In genomic region chr17:7214300-7215135, GRCh38 we compare ENCODE assay signal across 8 cellular contexts. TPM values are rescaled to one million over a fixed set of nuclear protein-coding genes. Genes with fewer than 3 reads are reported as not detected.
DNase-seq lines count a peak whose midpoint lies in the region; ATAC-seq, FAIRE-seq and TF ChIP-seq lines count a peak whose summit lies in the region.

No MANE protein-coding gene starts in this region.

- H3K9me3 ChIP-seq in IMR-90 (ENCODE audit: control insufficient read depth, insufficient read depth, low read length) (no peaks in the 10 kb centered on the region), OCI-LY1 (ENCODE audit: low read length) (no peaks in the 10 kb centered on the region), endothelial cell of umbilical vein (replicated peaks; ENCODE audit: control insufficient read depth, insufficient read depth, low read length) (no peaks in the 10 kb centered on the region)

- peak overlapping the region; percentile 69; the same call in 1 of the 2 replicates for H2AK5ac ChIP-seq in IMR-90 (ENCODE audit: low read depth, low read length)

- H4K8ac ChIP-seq in IMR-90 (ENCODE audit: low read depth in 2 of 2, low read length in 2 of 2), result no peak overlapping the region; a peak in 1 of 4 replicates

- H4K91ac ChIP-seq in IMR-90 (ENCODE audit: insufficient read depth, low read depth, low read length), result no peak overlapping the region

- peaks cover 4 to 79% of the 10 kb centered on the region in 2 experiments; a peak in 3 of 4 replicates for H3K79me1 ChIP-seq in IMR-90 (ENCODE audit: low read depth in 1 of 2, low read length in 2 of 2)

- no peak; the same call in 1 of the 2 replicates for TF ChIP-seq POLR2A in IMR-90 (IDR thresholded peaks at IDR 0.05; ENCODE audit: low read depth, low read length)
- TF ChIP-seq POLR2A in endothelial cell of umbilical vein (IDR thresholded peaks at IDR 0.05; ENCODE audit: low read depth, low read length), result no peak

- H3K23ac ChIP-seq in IMR-90 (ENCODE audit: low read depth, low read length), result peak overlapping the region; percentile 8; the same call in 1 of the 2 replicates

- H3K4me1 ChIP-seq in IMR-90 (ENCODE audit: control insufficient read depth, insufficient read depth, low read length) (peaks cover 20% of the 10 kb centered on the region), OCI-LY1 (ENCODE audit: insufficient read depth, low read length, severe bottlenecking) (peaks cover 30% of the 10 kb centered on the region), endothelial cell of umbilical vein (ENCODE audit: control insufficient read depth, extremely low read depth, insufficient read depth, low read length) (peaks cover 33% of the 10 kb centered on the region)

- POLR2A ChIA-PET in IMR-90 (lab: Charles Lee; ENCODE audit: unreplicated experiment), result interaction anchor here (1.1 kb wide), 1 partner anchor 10 kb away, joined by 3 read pairs; no protein-coding TSS in a partner anchor
- POLR2A ChIA-PET in endothelial cell of umbilical vein (lab: Charles Lee), result no interaction called here

- no peak overlapping the region for H2BK20ac ChIP-seq in IMR-90 (ENCODE audit: low read depth, low read length)

- H3K36me3 ChIP-seq in IMR-90 (ENCODE audit: control insufficient read depth, insufficient read depth, low read length), result no peaks in the 10 kb centered on the region
- no peaks in the 10 kb centered on the region for H3K36me3 ChIP-seq in OCI-LY1 (ENCODE audit: insufficient read depth, low read length)
- H3K36me3 ChIP-seq in endothelial cell of umbilical vein (ENCODE audit: control insufficient read depth in 2 of 2, extremely low read depth in 1 of 2, insufficient read depth in 2 of 2, low read length in 2 of 2), result no peaks in the 10 kb centered on the region

- no peak for FAIRE-seq in D721Med (lab: Jason Lieb, UNC)
- FAIRE-seq in endothelial cell of umbilical vein (lab: Jason Lieb, UNC), result peak; percentile 97

- H3K14ac ChIP-seq in IMR-90 (replicated peaks; ENCODE audit: low read depth, low read length), result no peak overlapping the region

- no peak overlapping the region for H2BK15ac ChIP-seq in IMR-90 (ENCODE audit: low read depth, low read length)

- H3K4ac ChIP-seq in IMR-90 (ENCODE audit: low read depth, low read length), result peak overlapping the region; percentile 40

- no peak overlapping the region for H4K5ac ChIP-seq in IMR-90 (ENCODE audit: low read depth, low read length)

- WGBS in IMR-90 (ENCODE audit: extremely low coverage in 2 of 2, insufficient read length in 1 of 2), 2 experiments, result 0% methylated on average over 10 of the region's 45 CpGs; no CpG with 5 or more reads in 1 of the 2 experiments

- H3K56ac ChIP-seq in IMR-90 (ENCODE audit: extremely low read depth, insufficient read depth, low read length), result no peak overlapping the region

- BruUV-seq in IMR-90 (replicated peaks; lab: Mats Ljungman, UMichigan) (no TSS peak), endothelial cell of umbilical vein (replicated peaks; lab: Mats Ljungman, UMichigan) (no TSS peak)

- peak overlapping the region; percentile 1; the same call in 1 of the 2 replicates for H3K9ac ChIP-seq in IMR-90 (ENCODE audit: low read depth, low read length)
- no peak overlapping the region for H3K9ac ChIP-seq in OCI-LY1 (ENCODE audit: low read length)
- H3K9ac ChIP-seq in endothelial cell of umbilical vein (replicated peaks; ENCODE audit: extremely low read depth, insufficient read depth, low read length), result no peak overlapping the region

- ATAC-seq in GM21528 (IDR thresholded peaks at IDR 0.05; ENCODE audit: low FRiP score, unreplicated experiment), result peak; percentile 71
- ATAC-seq in IMR-90 (ENCODE audit: low read depth), result peak; percentile 82

- peaks cover 20% of the 10 kb centered on the region for H3K9me1 ChIP-seq in IMR-90 (ENCODE audit: insufficient read depth, low read length)
- no peaks in the 10 kb centered on the region for H3K9me1 ChIP-seq in endothelial cell of umbilical vein (replicated peaks; ENCODE audit: control insufficient read depth, extremely low read depth, insufficient read depth, low read length)

- H3K27ac ChIP-seq in IMR-90 (ENCODE audit: insufficient read depth, low read length), result peak overlapping the region; percentile 6; the same call in 1 of the 2 replicates
- no peak overlapping the region for H3K27ac ChIP-seq in OCI-LY1 (ENCODE audit: low read depth, low read length, poor library complexity, severe bottlenecking)
- H3K27ac ChIP-seq in endothelial cell of umbilical vein (ENCODE audit: insufficient read depth, low read depth, low read length), result peak overlapping the region; percentile 63

- H2AFZ ChIP-seq in IMR-90 (replicated peaks; ENCODE audit: low read length, poor library complexity) (peak overlapping the region; percentile 73), OCI-LY1 (ENCODE audit: low read length) (no peak overlapping the region), endothelial cell of umbilical vein (ENCODE audit: low read depth, low read length) (no peak overlapping the region)

- TF ChIP-seq CTCF in D721Med (IDR thresholded peaks at IDR 0.05; ENCODE audit: insufficient read depth, missing control alignments) (peak; percentile 20), IMR-90 (conservative IDR thresholded peaks at IDR 0.05; ENCODE audit: low read depth, low read length) (peak; percentile 62), OCI-LY1 (IDR thresholded peaks at IDR 0.05; ENCODE audit: low read length) (peak; percentile 47), endothelial cell of umbilical vein (IDR thresholded peaks at IDR 0.05; ENCODE audit: extremely low read depth in 1 of 2, insufficient read depth in 1 of 2, low read depth in 1 of 2, low read length in 2 of 2) (peak; percentile 48 to 74)

- H3K4me3 ChIP-seq in IMR-90 (ENCODE audit: insufficient read depth, low read depth, low read length), result peak overlapping the region; percentile 40
- H3K4me3 ChIP-seq in OCI-LY1 (ENCODE audit: low read depth, low read length, poor library complexity, severe bottlenecking), result peak overlapping the region; percentile 49
- peak overlapping the region in 2 of 3 experiments; percentile 43 to 44 for H3K4me3 ChIP-seq in endothelial cell of umbilical vein (replicated peaks in 1 of 3; ENCODE audit: insufficient read depth in 1 of 3, low read depth in 1 of 3, low read length in 3 of 3)

- peak; percentile 52 for TF ChIP-seq RAD21 in IMR-90 (IDR thresholded peaks at IDR 0.05; ENCODE audit: low read length)

- H2BK5ac ChIP-seq in IMR-90 (ENCODE audit: low read depth, low read length, poor library complexity, severe bottlenecking), result no peak overlapping the region

- DNase-seq in D721Med (ENCODE audit: insufficient read length, low spot score) (peak; percentile 94), IMR-90 (peak; percentile 95), endothelial cell of umbilical vein (ENCODE audit: low read depth, low spot score) (peak; percentile 99), middle frontal gyrus (ENCODE audit: extremely low spot score, low spot score) (peak; percentile 95)
- peak; percentile 99 for DNase-seq in activated CD8-positive, alpha-beta memory T cell treated with anti-CD3 and anti-CD28 coated beads, Interleukin-2, amount 50 U/mL, for 48 hours
- DNase-seq in stimulated activated CD8-positive, alpha-beta memory T cell treated with anti-CD3 and anti-CD28 coated beads, Interleukin-2, amount 100 ng/mL, for 1 hour (ENCODE audit: low read depth in 2 of 2), result peak; percentile 96 to 98

- H3K27me3 ChIP-seq in IMR-90 (ENCODE audit: control insufficient read depth, insufficient read depth, low read length), result no peaks in the 10 kb centered on the region
- H3K27me3 ChIP-seq in OCI-LY1 (ENCODE audit: insufficient read depth, low read length), result no peaks in the 10 kb centered on the region
- H3K27me3 ChIP-seq in endothelial cell of umbilical vein (ENCODE audit: control insufficient read depth in 2 of 2, insufficient read depth in 2 of 2, low read length in 2 of 2), result no peaks in the 10 kb centered on the region

- dilution Hi-C loops in IMR-90 (cut with HindIII; ENCODE audit: low sequenced_read_pairs, unreplicated experiment) (no loop called here), endothelial cell of umbilical vein (cut with MboI; ENCODE audit: extremely low pct_ligation_motif_present, low sequenced_read_pairs) (no loop called here)

- H3K79me2 ChIP-seq in OCI-LY1 (ENCODE audit: insufficient read depth, low read length) (no peaks in the 10 kb centered on the region), endothelial cell of umbilical vein (ENCODE audit: control insufficient read depth, insufficient read depth, low read length) (peaks cover 18% of the 10 kb centered on the region)

- intact Hi-C loops in IMR-90 (cut with micrococcal nuclease) (no loop called here), endothelial cell of umbilical vein (cut with micrococcal nuclease) (loop anchor here (1.0 to 2.0 kb wide), 3 partner anchors 9 to 92 kb away; partner anchors contain the start of genes EIF5A and ELP5)

- CTCF ChIA-PET in IMR-90 (lab: Yijun Ruan, JAX), result interaction anchor here (0.8 to 1.1 kb wide), 2 partner anchors 169 to 304 kb away, joined by 3 to 6 read pairs; no protein-coding TSS in a partner anchor
- CTCF ChIA-PET in endothelial cell of umbilical vein (lab: Charles Lee), result interaction anchor here (0.6 to 2.8 kb wide), 8 partner anchors 24 to 169 kb away, joined by 3 to 16 read pairs (median 4); partner anchors contain the start of gene PHF23

- no peaks in the 10 kb centered on the region for H3K9me2 ChIP-seq in OCI-LY1 (ENCODE audit: low read depth, low read length)

- H3K4me2 ChIP-seq in IMR-90 (ENCODE audit: low read depth, low read length) (peak overlapping the region; percentile 88), OCI-LY1 (ENCODE audit: low read length) (peak overlapping the region; percentile 63), endothelial cell of umbilical vein (ENCODE audit: insufficient read depth, low read length) (peak overlapping the region; percentile 58)

- H4K20me1 ChIP-seq in IMR-90 (ENCODE audit: insufficient read depth, low read length), result peaks cover 62% of the 10 kb centered on the region
- H4K20me1 ChIP-seq in OCI-LY1 (ENCODE audit: insufficient read depth, low read length), result no peaks in the 10 kb centered on the region
- no peaks in the 10 kb centered on the region for H4K20me1 ChIP-seq in endothelial cell of umbilical vein (replicated peaks; ENCODE audit: control insufficient read depth, extremely low read depth, insufficient read depth, low read length)

- H3K18ac ChIP-seq in IMR-90 (ENCODE audit: low read depth, low read length), result no peak overlapping the region

- no peak overlapping the region; the same call in 1 of the 2 replicates for H2BK120ac ChIP-seq in IMR-90 (ENCODE audit: low read depth, low read length)

- H2AK9ac ChIP-seq in IMR-90 (replicated peaks; ENCODE audit: low read depth, low read length, poor library complexity), result peak overlapping the region; percentile 92

- H3F3A ChIP-seq in OCI-LY1 (ENCODE audit: insufficient read depth, low read length), result no peaks in the 10 kb centered on the region

- in situ Hi-C loops in IMR-90 (cut with MboI; ENCODE audit: low sequenced_read_pairs), result no loop called here

RNA-seq across cellular contexts. Expression of gene DLG4, which starts 5.1 kb away (rescaled TPM):
- total RNA-seq in IMR-90 (2012; rRNA removed) (8.1 and 8.2 TPM in 2 replicates), endothelial cell of umbilical vein (26.6 and 34.6 TPM in 2 replicates)
- polyA plus RNA-seq in IMR-90 (2012; rRNA removed) (28.5 and 30.5 TPM in 2 replicates), endothelial cell of umbilical vein (14.0 and 14.9 TPM in 2 replicates)
- polyA plus RNA-seq in IMR-90 (2012; cell fraction: cytosol; rRNA removed), result 13.6 and 24.5 TPM in 2 replicates
- 118 and 142 TPM in 2 replicates for polyA plus RNA-seq in IMR-90 (2012; cell fraction: nucleus; rRNA removed; ENCODE audit: low replicate concordance)
- 17.2 and 19.0 TPM in 2 replicates for polyA plus RNA-seq in endothelial cell of umbilical vein (2011; cell fraction: cytosol; rRNA removed)
- 71.6 and 81.6 TPM in 2 replicates for polyA plus RNA-seq in endothelial cell of umbilical vein (2011; cell fraction: nucleus; rRNA removed)
- polyA plus RNA-seq in endothelial cell of umbilical vein (2012), result 18.9 and 29.0 TPM in 2 replicates
- 15.8 and 16.4 TPM in 2 replicates for polyA minus RNA-seq in endothelial cell of umbilical vein
- polyA minus RNA-seq in endothelial cell of umbilical vein (2011; cell fraction: cytosol; rRNA and poly(A)+ RNA removed), result 1.4 TPM
- polyA minus RNA-seq in endothelial cell of umbilical vein (2011; cell fraction: nucleus; rRNA and poly(A)+ RNA removed), result 20.5 and 23.2 TPM in 2 replicates

RNA-seq across cellular contexts. Expression of gene ACADVL, which starts 5.2 kb away (rescaled TPM):
- total RNA-seq in IMR-90 (2012; rRNA removed) (129 and 139 TPM in 2 replicates), endothelial cell of umbilical vein (300 and 308 TPM in 2 replicates)
- polyA plus RNA-seq in IMR-90 (2012; rRNA removed) (752 and 844 TPM in 2 replicates), endothelial cell of umbilical vein (376 and 423 TPM in 2 replicates)
- polyA plus RNA-seq in IMR-90 (2012; cell fraction: cytosol; rRNA removed), result 312 and 348 TPM in 2 replicates
- 6,277 and 8,711 TPM in 2 replicates for polyA plus RNA-seq in IMR-90 (2012; cell fraction: nucleus; rRNA removed; ENCODE audit: low replicate concordance)
- 129 and 183 TPM in 2 replicates for polyA plus RNA-seq in endothelial cell of umbilical vein (2011; cell fraction: cytosol; rRNA removed)
- 3,752 and 4,902 TPM in 2 replicates for polyA plus RNA-seq in endothelial cell of umbilical vein (2011; cell fraction: nucleus; rRNA removed)
- polyA plus RNA-seq in endothelial cell of umbilical vein (2012), result 393 and 504 TPM in 2 replicates
- 202 and 203 TPM in 2 replicates for polyA minus RNA-seq in endothelial cell of umbilical vein
- polyA minus RNA-seq in endothelial cell of umbilical vein (2011; cell fraction: cytosol; rRNA and poly(A)+ RNA removed), result 186 TPM
- 279 and 285 TPM in 2 replicates for polyA minus RNA-seq in endothelial cell of umbilical vein (2011; cell fraction: nucleus; rRNA and poly(A)+ RNA removed)

RNA-seq across cellular contexts. Expression of gene DVL2, which starts 19.8 kb away (rescaled TPM):
- total RNA-seq in IMR-90 (2012; rRNA removed) (20.3 and 21.3 TPM in 2 replicates), endothelial cell of umbilical vein (52.1 and 55.9 TPM in 2 replicates)
- polyA plus RNA-seq in IMR-90 (2012; rRNA removed) (10.5 and 11.8 TPM in 2 replicates), endothelial cell of umbilical vein (15.8 and 17.2 TPM in 2 replicates)
- 5.9 and 9.6 TPM in 2 replicates for polyA plus RNA-seq in IMR-90 (2012; cell fraction: cytosol; rRNA removed)
- 14.5 and 26.4 TPM in 2 replicates for polyA plus RNA-seq in IMR-90 (2012; cell fraction: nucleus; rRNA removed; ENCODE audit: low replicate concordance)
- polyA plus RNA-seq in endothelial cell of umbilical vein (2011; cell fraction: cytosol; rRNA removed), result 6.8 and 7.7 TPM in 2 replicates
- polyA plus RNA-seq in endothelial cell of umbilical vein (2011; cell fraction: nucleus; rRNA removed), result 25.0 and 28.6 TPM in 2 replicates
- polyA plus RNA-seq in endothelial cell of umbilical vein (2012), result 20.7 and 33.1 TPM in 2 replicates
- 41.1 and 45.0 TPM in 2 replicates for polyA minus RNA-seq in endothelial cell of umbilical vein
- polyA minus RNA-seq in endothelial cell of umbilical vein (2011; cell fraction: cytosol; rRNA and poly(A)+ RNA removed), result 12.0 TPM
- 30.8 and 37.6 TPM in 2 replicates for polyA minus RNA-seq in endothelial cell of umbilical vein (2011; cell fraction: nucleus; rRNA and poly(A)+ RNA removed)

RNA-seq across cellular contexts. Expression of gene PHF23, which starts 24.7 kb away (rescaled TPM):
- total RNA-seq in IMR-90 (2012; rRNA removed) (44.8 and 45.5 TPM in 2 replicates), endothelial cell of umbilical vein (54.7 and 56.2 TPM in 2 replicates)
- polyA plus RNA-seq in IMR-90 (2012; rRNA removed) (54.4 and 58.5 TPM in 2 replicates), endothelial cell of umbilical vein (35.6 and 39.0 TPM in 2 replicates)
- polyA plus RNA-seq in IMR-90 (2012; cell fraction: cytosol; rRNA removed), result 37.0 TPM in 2 replicates
- polyA plus RNA-seq in IMR-90 (2012; cell fraction: nucleus; rRNA removed; ENCODE audit: low replicate concordance), result 22.3 and 31.7 TPM in 2 replicates
- polyA plus RNA-seq in endothelial cell of umbilical vein (2011; cell fraction: cytosol; rRNA removed), result 47.8 and 49.9 TPM in 2 replicates
- polyA plus RNA-seq in endothelial cell of umbilical vein (2011; cell fraction: nucleus; rRNA removed), result 30.3 and 34.1 TPM in 2 replicates
- 43.1 and 51.2 TPM in 2 replicates for polyA plus RNA-seq in endothelial cell of umbilical vein (2012)
- 49.7 and 70.3 TPM in 2 replicates for polyA minus RNA-seq in endothelial cell of umbilical vein
- 19.5 TPM for polyA minus RNA-seq in endothelial cell of umbilical vein (2011; cell fraction: cytosol; rRNA and poly(A)+ RNA removed)
- 10.4 and 11.5 TPM in 2 replicates for polyA minus RNA-seq in endothelial cell of umbilical vein (2011; cell fraction: nucleus; rRNA and poly(A)+ RNA removed)

RNA-seq across cellular contexts. Expression of gene GABARAP, which starts 27.7 kb away (rescaled TPM):
- total RNA-seq in IMR-90 (2012; rRNA removed) (70.8 and 77.8 TPM in 2 replicates), endothelial cell of umbilical vein (401 and 403 TPM in 2 replicates)
- polyA plus RNA-seq in IMR-90 (2012; rRNA removed) (702 and 780 TPM in 2 replicates), endothelial cell of umbilical vein (882 and 1,043 TPM in 2 replicates)
- polyA plus RNA-seq in IMR-90 (2012; cell fraction: cytosol; rRNA removed), result 264 and 350 TPM in 2 replicates
- 43.9 and 256 TPM in 2 replicates for polyA plus RNA-seq in IMR-90 (2012; cell fraction: nucleus; rRNA removed; ENCODE audit: low replicate concordance)
- polyA plus RNA-seq in endothelial cell of umbilical vein (2011; cell fraction: cytosol; rRNA removed), result 988 and 1,063 TPM in 2 replicates
- polyA plus RNA-seq in endothelial cell of umbilical vein (2011; cell fraction: nucleus; rRNA removed), result 256 and 296 TPM in 2 replicates
- polyA plus RNA-seq in endothelial cell of umbilical vein (2012), result 713 and 850 TPM in 2 replicates
- polyA minus RNA-seq in endothelial cell of umbilical vein, result 463 and 560 TPM in 2 replicates
- 104 TPM for polyA minus RNA-seq in endothelial cell of umbilical vein (2011; cell fraction: cytosol; rRNA and poly(A)+ RNA removed)
- 70.2 and 73.2 TPM in 2 replicates for polyA minus RNA-seq in endothelial cell of umbilical vein (2011; cell fraction: nucleus; rRNA and poly(A)+ RNA removed)
